In genomic region chr5:169652057-169652456, GRCh38 we compare ENCODE assay signal across 1 cellular context.
TF ChIP-seq lines count a peak whose summit lies in the region.

No MANE protein-coding gene starts in this region.

TF ChIP-seq in HepG2, 621 proteins besides CTCF, POLR2A, EP300 and RAD21 (continued from another document):
- TF ChIP-seq ZBTB43 (CRISPR knock-in tag; conservative IDR thresholded peaks at IDR 0.05) (no peak), ZNF552 (CRISPR knock-in tag; IDR thresholded peaks at IDR 0.05; ENCODE audit: borderline replicate concordance) (no peak), ZNF724P (CRISPR knock-in tag; IDR thresholded peaks at IDR 0.05; ENCODE audit: borderline replicate concordance) (no peak), SYNCRIP (IDR thresholded peaks at IDR 0.05; ENCODE audit: insufficient read depth, low read depth, low read length) (no peak), NRL (CRISPR knock-in tag; IDR thresholded peaks at IDR 0.05; ENCODE audit: borderline replicate concordance) (no peak), KDM2A (CRISPR knock-in tag; IDR thresholded peaks at IDR 0.05; ENCODE audit: borderline replicate concordance, low read depth) (no peak), BRCA1 (CRISPR knock-in tag; IDR thresholded peaks at IDR 0.05) (no peak), FOSL1 (CRISPR knock-in tag; IDR thresholded peaks at IDR 0.05; ENCODE audit: borderline replicate concordance) (no peak), FLYWCH1 (CRISPR knock-in tag; IDR thresholded peaks at IDR 0.05) (no peak), ZNF580 (CRISPR knock-in tag; IDR thresholded peaks at IDR 0.05; ENCODE audit: borderline replicate concordance, low read depth) (no peak)
- TF ChIP-seq, protein P1, sequence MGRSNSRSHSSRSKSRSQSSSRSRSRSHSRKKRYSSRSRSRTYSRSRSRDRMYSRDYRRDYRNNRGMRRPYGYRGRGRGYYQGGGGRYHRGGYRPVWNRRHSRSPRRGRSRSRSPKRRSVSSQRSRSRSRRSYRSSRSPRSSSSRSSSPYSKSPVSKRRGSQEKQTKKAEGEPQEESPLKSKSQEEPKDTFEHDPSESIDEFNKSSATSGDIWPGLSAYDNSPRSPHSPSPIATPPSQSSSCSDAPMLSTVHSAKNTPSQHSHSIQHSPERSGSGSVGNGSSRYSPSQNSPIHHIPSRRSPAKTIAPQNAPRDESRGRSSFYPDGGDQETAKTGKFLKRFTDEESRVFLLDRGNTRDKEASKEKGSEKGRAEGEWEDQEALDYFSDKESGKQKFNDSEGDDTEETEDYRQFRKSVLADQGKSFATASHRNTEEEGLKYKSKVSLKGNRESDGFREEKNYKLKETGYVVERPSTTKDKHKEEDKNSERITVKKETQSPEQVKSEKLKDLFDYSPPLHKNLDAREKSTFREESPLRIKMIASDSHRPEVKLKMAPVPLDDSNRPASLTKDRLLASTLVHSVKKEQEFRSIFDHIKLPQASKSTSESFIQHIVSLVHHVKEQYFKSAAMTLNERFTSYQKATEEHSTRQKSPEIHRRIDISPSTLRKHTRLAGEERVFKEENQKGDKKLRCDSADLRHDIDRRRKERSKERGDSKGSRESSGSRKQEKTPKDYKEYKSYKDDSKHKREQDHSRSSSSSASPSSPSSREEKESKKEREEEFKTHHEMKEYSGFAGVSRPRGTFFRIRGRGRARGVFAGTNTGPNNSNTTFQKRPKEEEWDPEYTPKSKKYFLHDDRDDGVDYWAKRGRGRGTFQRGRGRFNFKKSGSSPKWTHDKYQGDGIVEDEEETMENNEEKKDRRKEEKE (IDR thresholded peaks at IDR 0.05): no peak
- TF ChIP-seq, protein P2, sequence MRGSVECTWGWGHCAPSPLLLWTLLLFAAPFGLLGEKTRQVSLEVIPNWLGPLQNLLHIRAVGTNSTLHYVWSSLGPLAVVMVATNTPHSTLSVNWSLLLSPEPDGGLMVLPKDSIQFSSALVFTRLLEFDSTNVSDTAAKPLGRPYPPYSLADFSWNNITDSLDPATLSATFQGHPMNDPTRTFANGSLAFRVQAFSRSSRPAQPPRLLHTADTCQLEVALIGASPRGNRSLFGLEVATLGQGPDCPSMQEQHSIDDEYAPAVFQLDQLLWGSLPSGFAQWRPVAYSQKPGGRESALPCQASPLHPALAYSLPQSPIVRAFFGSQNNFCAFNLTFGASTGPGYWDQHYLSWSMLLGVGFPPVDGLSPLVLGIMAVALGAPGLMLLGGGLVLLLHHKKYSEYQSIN (CRISPR knock-in tag; IDR thresholded peaks at IDR 0.05; ENCODE audit: borderline replicate concordance): no peak
- TF ChIP-seq, protein P3, sequence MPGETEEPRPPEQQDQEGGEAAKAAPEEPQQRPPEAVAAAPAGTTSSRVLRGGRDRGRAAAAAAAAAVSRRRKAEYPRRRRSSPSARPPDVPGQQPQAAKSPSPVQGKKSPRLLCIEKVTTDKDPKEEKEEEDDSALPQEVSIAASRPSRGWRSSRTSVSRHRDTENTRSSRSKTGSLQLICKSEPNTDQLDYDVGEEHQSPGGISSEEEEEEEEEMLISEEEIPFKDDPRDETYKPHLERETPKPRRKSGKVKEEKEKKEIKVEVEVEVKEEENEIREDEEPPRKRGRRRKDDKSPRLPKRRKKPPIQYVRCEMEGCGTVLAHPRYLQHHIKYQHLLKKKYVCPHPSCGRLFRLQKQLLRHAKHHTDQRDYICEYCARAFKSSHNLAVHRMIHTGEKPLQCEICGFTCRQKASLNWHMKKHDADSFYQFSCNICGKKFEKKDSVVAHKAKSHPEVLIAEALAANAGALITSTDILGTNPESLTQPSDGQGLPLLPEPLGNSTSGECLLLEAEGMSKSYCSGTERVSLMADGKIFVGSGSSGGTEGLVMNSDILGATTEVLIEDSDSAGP (CRISPR knock-in tag; IDR thresholded peaks at IDR 0.05; ENCODE audit: borderline replicate concordance): no peak
- TF ChIP-seq, protein P4, sequence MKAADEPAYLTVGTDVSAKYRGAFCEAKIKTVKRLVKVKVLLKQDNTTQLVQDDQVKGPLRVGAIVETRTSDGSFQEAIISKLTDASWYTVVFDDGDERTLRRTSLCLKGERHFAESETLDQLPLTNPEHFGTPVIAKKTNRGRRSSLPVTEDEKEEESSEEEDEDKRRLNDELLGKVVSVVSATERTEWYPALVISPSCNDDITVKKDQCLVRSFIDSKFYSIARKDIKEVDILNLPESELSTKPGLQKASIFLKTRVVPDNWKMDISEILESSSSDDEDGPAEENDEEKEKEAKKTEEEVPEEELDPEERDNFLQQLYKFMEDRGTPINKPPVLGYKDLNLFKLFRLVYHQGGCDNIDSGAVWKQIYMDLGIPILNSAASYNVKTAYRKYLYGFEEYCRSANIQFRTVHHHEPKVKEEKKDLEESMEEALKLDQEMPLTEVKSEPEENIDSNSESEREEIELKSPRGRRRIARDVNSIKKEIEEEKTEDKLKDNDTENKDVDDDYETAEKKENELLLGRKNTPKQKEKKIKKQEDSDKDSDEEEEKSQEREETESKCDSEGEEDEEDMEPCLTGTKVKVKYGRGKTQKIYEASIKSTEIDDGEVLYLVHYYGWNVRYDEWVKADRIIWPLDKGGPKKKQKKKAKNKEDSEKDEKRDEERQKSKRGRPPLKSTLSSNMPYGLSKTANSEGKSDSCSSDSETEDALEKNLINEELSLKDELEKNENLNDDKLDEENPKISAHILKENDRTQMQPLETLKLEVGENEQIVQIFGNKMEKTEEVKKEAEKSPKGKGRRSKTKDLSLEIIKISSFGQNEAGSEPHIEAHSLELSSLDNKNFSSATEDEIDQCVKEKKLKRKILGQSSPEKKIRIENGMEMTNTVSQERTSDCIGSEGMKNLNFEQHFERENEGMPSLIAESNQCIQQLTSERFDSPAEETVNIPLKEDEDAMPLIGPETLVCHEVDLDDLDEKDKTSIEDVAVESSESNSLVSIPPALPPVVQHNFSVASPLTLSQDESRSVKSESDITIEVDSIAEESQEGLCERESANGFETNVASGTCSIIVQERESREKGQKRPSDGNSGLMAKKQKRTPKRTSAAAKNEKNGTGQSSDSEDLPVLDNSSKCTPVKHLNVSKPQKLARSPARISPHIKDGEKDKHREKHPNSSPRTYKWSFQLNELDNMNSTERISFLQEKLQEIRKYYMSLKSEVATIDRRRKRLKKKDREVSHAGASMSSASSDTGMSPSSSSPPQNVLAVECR (CRISPR knock-in tag; IDR thresholded peaks at IDR 0.05; ENCODE audit: borderline replicate concordance): no peak
